Comparison of ENCODE assay signal across 30 cellular contexts in the genomic region with DNA sequence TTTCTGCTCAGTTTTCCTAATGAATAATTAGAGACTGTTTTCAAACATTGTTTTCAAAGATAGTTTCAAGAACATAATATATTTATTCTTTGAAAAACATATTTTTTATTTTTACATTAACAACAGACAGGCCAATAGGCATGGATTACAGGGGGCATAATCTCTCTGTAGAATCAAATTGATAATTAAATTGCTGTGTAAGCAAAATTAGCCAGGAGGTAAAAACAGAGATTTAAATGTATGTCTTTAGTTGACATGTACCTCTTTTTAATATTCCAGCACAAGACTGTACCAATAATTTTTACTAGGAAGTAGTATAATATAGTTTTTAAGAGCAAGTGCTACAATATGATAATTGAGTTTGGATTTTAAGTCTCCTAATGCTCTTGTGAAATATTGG.
"Had no signal": no experiment of that assay in that cellular context is flagged by ENCODE, and none has a peak within 500 bp of the region (broad histone marks: within the 10 kb centered on the region; RNA-seq: fewer than 3 reads in every experiment).

No MANE protein-coding gene starts in this region.

- H3K4me3 ChIP-seq: body of pancreas, esophagus squamous epithelium, gastroesophageal sphincter, heart right ventricle, hepatocyte had no signal

- H3K4me2 ChIP-seq: hepatocyte had no signal

- H3K9me3 ChIP-seq: body of pancreas, esophagus squamous epithelium, gastroesophageal sphincter, heart right ventricle had no signal

- H2AFZ ChIP-seq: hepatocyte had no signal

- H3K36me3 ChIP-seq: esophagus squamous epithelium, gastroesophageal sphincter, heart right ventricle, WERI-Rb-1 had no signal

- H3K4me1 ChIP-seq: body of pancreas, esophagus squamous epithelium, gastroesophageal sphincter, heart right ventricle had no signal

- H3K79me2 ChIP-seq: hepatocyte had no signal

- H3K27me3 ChIP-seq: body of pancreas, esophagus squamous epithelium, gastroesophageal sphincter, heart right ventricle, hepatocyte had no signal

- ATAC-seq: activated CD4-positive, CD25-positive, alpha-beta regulatory T cell treated with anti-CD3 and anti-CD28 coated beads, Interleukin-2, amount 50 U/mL, for 24 hours; activated CD8-positive, alpha-beta T cell treated with anti-CD3 and anti-CD28 coated beads for 36 hours; activated T-cell treated with anti-CD3 and anti-CD28 coated beads, Interleukin-2, amount 50 U/mL, for 4 hours; activated T-helper 17 cell treated with anti-CD3 and anti-CD28 coated beads, Interleukin-2, amount 50 U/mL, for 72 hours; body of pancreas; effector memory CD8-positive, alpha-beta T cell; gastroesophageal sphincter; heart right ventricle had no signal

- FAIRE-seq: endothelial cell of umbilical vein had no signal

- H3K27ac ChIP-seq: body of pancreas, epithelial cell of prostate, esophagus squamous epithelium, gastroesophageal sphincter, heart right ventricle, hepatocyte, WERI-Rb-1 had no signal

- DNase-seq: activated B cell treated with CpG ODN at 0.5 μM for 24 hours; activated CD4-positive, alpha-beta T cell treated with anti-CD3 and anti-CD28 coated beads for 48 hours; activated CD4-positive, alpha-beta T cell treated with anti-CD3 and anti-CD28 coated beads, Interleukin-2, amount 50 U/mL, for 1 hour; activated CD4-positive, alpha-beta T cell treated with anti-CD3 and anti-CD28 coated beads, Interleukin-2, amount 50 U/mL, for 48 hours; activated CD8-positive, alpha-beta memory T cell treated with anti-CD3 and anti-CD28 coated beads for 24 hours; activated CD8-positive, alpha-beta T cell treated with anti-CD3 and anti-CD28 coated beads for 36 hours; activated effector memory CD4-positive, alpha-beta T cell treated with Interleukin-2 at 50 U/mL for 16 hours; activated gamma-delta T cell treated with Interleukin-2 at 50 U/mL for 16 hours; activated naive CD4-positive, alpha-beta T cell treated with anti-CD3 and anti-CD28 coated beads, Interleukin-2, amount 50 U/mL, for 16 hours; activated naive CD4-positive, alpha-beta T cell treated with Interleukin-2 at 50 U/mL for 16 hours; activated T-cell treated with anti-CD3 and anti-CD28 coated beads, Interleukin-2, amount 50 U/mL, for 4 hours; amniotic stem cell; anterior cingulate cortex; body of pancreas; caudate nucleus; cortex of kidney; dermis blood vessel endothelial cell; effector CD4-positive, alpha-beta T cell; effector memory CD8-positive, alpha-beta T cell; esophagus squamous epithelium; foreskin melanocyte; heart right ventricle; T1000; WERI-Rb-1 had no signal
